Comparison of ENCODE assay signal across 8 cellular contexts in genomic region chr6:63352587-63353281, GRCh38. TPM values are rescaled to one million over a fixed set of nuclear protein-coding genes. Genes with fewer than 3 reads are reported as not detected.
DNase-seq lines count a peak whose midpoint lies in the region; ATAC-seq and TF ChIP-seq lines count a peak whose summit lies in the region.

No MANE protein-coding gene starts in this region.

- no peaks in the 10 kb centered on the region for H3K27me3 ChIP-seq in cardiac muscle cell
- no peaks in the 10 kb centered on the region for H3K27me3 ChIP-seq in gastrocnemius medialis

- H3K9me3 ChIP-seq in T-helper 17 cell (ENCODE audit: control insufficient read depth, low read length, poor library complexity, severe bottlenecking): no peaks in the 10 kb centered on the region
- no peaks in the 10 kb centered on the region for H3K9me3 ChIP-seq in cardiac muscle cell (ENCODE audit: low read depth)
- no peaks in the 10 kb centered on the region for H3K9me3 ChIP-seq in gastrocnemius medialis

- H3K4me3 Mint-ChIP-seq in T-helper 17 cell: peak overlapping the region; percentile 52

- H3K27me3 Mint-ChIP-seq in T-helper 17 cell: peaks cover 39% of the 10 kb centered on the region

- no peak for TF ChIP-seq POLR2A in gastrocnemius medialis (IDR thresholded peaks at IDR 0.05)

- peak; percentile 7 for DNase-seq in NCI-H2227 (lab: John Stamatoyannopoulos, UW; ENCODE audit: unreplicated experiment)
- DNase-seq in NCI-H2227 treated with DMSO at 0.1 percent for 48 hours (lab: John Stamatoyannopoulos, UW): no peak
- no peak for DNase-seq in T-helper 17 cell
- peak; percentile 54 to 78 for DNase-seq in cardiac muscle cell (ENCODE audit: low read depth in 1 of 2, low spot score in 1 of 2)
- DNase-seq in gastrocnemius medialis: peak in 1 of 2 donors; percentile 10
- DNase-seq in 8988T: no peak

- TF ChIP-seq CTCF in cardiac muscle cell (IDR thresholded peaks at IDR 0.05; ENCODE audit: low read depth, low read length) (peak; percentile 73), gastrocnemius medialis (IDR thresholded peaks at IDR 0.05 in 4 of 5, conservative IDR thresholded peaks at IDR 0.05 in 1 of 5) (peak; percentile 38 to 73 (median 56))

- in situ Hi-C loops in gastrocnemius medialis (cut with MboI; ENCODE audit: low sequenced_read_pairs in 4 of 4): loop anchor here (5.0 to 10.0 kb wide), 4 partner anchors 240 to 412 kb away; no protein-coding TSS in a partner anchor

- H3K36me3 Mint-ChIP-seq in T-helper 17 cell (ENCODE audit: low read depth): no peaks in the 10 kb centered on the region

- peak overlapping the region; percentile 29 for H3K27ac Mint-ChIP-seq in T-helper 17 cell

- H3K36me3 ChIP-seq in cardiac muscle cell: no peaks in the 10 kb centered on the region
- H3K36me3 ChIP-seq in gastrocnemius medialis: no peaks in the 10 kb centered on the region

- ATAC-seq in GM19467 (IDR thresholded peaks at IDR 0.05; ENCODE audit: unreplicated experiment) (peak; percentile 90), HG03457 (IDR thresholded peaks at IDR 0.05; ENCODE audit: unreplicated experiment) (peak; percentile 85), T-helper 17 cell (peak; percentile 32), gastrocnemius medialis (peak; percentile 81 to 83)

- H3K27ac ChIP-seq in cardiac muscle cell: no peak overlapping the region
- peak overlapping the region in 1 of 4 donors; percentile 10 for H3K27ac ChIP-seq in gastrocnemius medialis

- no peak overlapping the region for H3K4me3 ChIP-seq in cardiac muscle cell
- H3K4me3 ChIP-seq in gastrocnemius medialis: peak overlapping the region in 1 of 4 donors; percentile 12

- intact Hi-C loops in gastrocnemius medialis (cut with DNase I; ENCODE audit: low total_unique reads): loop anchor here (1.0 to 2.0 kb wide), 5 partner anchors 124 to 450 kb away; no protein-coding TSS in a partner anchor

- peaks cover 7% of the 10 kb centered on the region for H3K4me1 Mint-ChIP-seq in T-helper 17 cell

- no peaks in the 10 kb centered on the region for H3K4me1 ChIP-seq in cardiac muscle cell (ENCODE audit: low read depth)
- peaks cover 0 to 11% of the 10 kb centered on the region in 2 donors for H3K4me1 ChIP-seq in gastrocnemius medialis

RNA-seq across cellular contexts. Expression of gene LGSN, which starts 33.0 kb away (rescaled TPM):
- total RNA-seq in T-helper 17 cell (not detected), cardiac muscle cell (not detected in 2 replicates), gastrocnemius medialis (not detected)
- not detected in 2 replicates for polyA plus RNA-seq in cardiac muscle cell

Comparison
In these comparisons a context has a peak if more than half of its experiments do, and no peak if none do; other contexts are left out.
1. DNase-seq: peak in NCI-H2227 (single experiment) and cardiac muscle cell (2 of 2); none in NCI-H2227 treated with DMSO at 0.1 percent for 48 hours (single experiment), T-helper 17 cell (0 of 3) and 8988T (single experiment).
2. ATAC-seq: peak in every context shown above with its lines; median percentile 90 in GM19467; 85 in HG03457; 82 in gastrocnemius medialis; 32 in T-helper 17 cell.